ENCODE assay signal across 14 cellular contexts in the genomic region with DNA sequence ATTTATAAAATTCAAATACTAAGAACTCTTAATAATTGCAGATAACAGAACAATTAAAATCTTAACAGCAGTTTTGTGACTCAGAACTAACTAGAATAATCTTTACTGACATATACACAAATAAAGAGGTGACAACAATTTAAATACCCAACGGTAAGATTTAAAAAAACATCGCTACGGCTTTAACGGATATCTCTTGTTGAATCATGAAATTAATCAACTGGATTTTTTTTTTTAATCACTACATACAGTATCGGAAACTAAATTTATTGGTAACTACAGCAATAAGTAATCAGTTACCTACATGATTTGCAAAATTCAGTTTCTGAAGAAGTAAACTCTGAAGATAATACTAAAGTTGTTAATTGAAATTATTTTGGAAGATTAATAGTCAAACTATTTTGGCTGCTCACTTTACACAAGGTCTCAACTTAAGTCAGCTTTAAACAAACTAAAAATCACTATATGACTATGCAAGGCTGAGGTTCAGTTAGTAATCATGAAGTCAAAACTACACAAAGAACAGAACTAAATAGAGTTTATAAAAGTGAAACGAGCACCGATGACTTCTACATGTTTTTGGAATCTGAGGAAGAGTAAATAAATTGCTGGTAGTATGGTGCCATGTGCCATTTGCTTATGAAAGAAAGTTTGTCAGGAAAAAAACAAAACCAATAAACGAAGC.
"Had no signal": no experiment of that assay in that cellular context is flagged by ENCODE, and none has a peak within 500 bp of the region (broad histone marks: within the 10 kb centered on the region; RNA-seq: fewer than 3 reads in every experiment).

No MANE protein-coding gene starts in this region.

- ATAC-seq: body of pancreas, esophagus mucosa, left colon, right lobe of liver, WTC11 had no signal

- DNase-seq: activated CD4-positive, alpha-beta T cell treated with anti-CD3 and anti-CD28 coated beads, Interleukin-2, amount 50 U/mL, for 4 hours; activated CD8-positive, alpha-beta memory T cell treated with anti-CD3 and anti-CD28 coated beads, Interleukin-2, amount 50 U/mL, for 4 hours; activated gamma-delta T cell; amniotic stem cell; body of pancreas; caudate nucleus; colonic mucosa; left colon; ovary; right lobe of liver had no signal

- H3K4me1 Mint-ChIP-seq: WTC11 had no signal

- H3K9me3 Mint-ChIP-seq: mesothelial cell of epicardium, neural crest cell, WTC11 had no signal

- H3K27ac Mint-ChIP-seq: mesothelial cell of epicardium, WTC11 had no signal

- H3K4me3 Mint-ChIP-seq: mesothelial cell of epicardium, neural crest cell, WTC11 had no signal
